1 cellular context compared by ENCODE assay signal in genomic region chr5:1787472-1788047, GRCh38.
TF ChIP-seq lines count a peak whose summit lies in the region.

No MANE protein-coding gene starts in this region.

TF ChIP-seq in WTC11, 78 proteins besides CTCF, POLR2A, EP300 and RAD21:
- TF ChIP-seq USF2 (CRISPR knock-in tag; IDR thresholded peaks at IDR 0.05) (no peak), ZNF219 (CRISPR knock-in tag; IDR thresholded peaks at IDR 0.05; ENCODE audit: borderline replicate concordance) (no peak)
